In the genomic region with DNA sequence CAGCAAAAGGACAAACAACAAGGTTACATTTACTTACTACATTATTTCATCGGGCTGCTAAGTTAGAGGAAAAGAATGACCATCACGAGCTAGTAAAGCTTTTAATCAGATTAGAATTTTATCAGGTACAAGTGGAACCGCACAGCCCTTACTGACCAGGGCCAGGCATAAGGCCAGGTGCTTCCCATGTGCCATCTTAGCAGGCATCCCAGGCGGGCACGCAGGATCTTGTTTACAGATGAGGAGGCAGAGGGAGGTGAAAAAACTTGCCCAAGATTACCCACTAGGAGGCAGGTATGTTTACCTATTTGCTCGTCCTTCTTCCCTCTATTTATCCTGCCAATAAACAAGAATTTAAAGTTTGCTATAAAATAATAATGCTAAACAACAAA, we compare ENCODE assay signal across 11 cellular contexts. TPM values are rescaled to one million over a fixed set of nuclear protein-coding genes. Genes with fewer than 3 reads are reported as not detected.
DNase-seq lines count a peak whose midpoint lies in the region; ATAC-seq, FAIRE-seq and TF ChIP-seq lines count a peak whose summit lies in the region.
"Had no signal": no experiment of that assay in that cellular context is flagged by ENCODE, and none has a peak within 500 bp of the region (broad histone marks: within the 10 kb centered on the region; RNA-seq: fewer than 3 reads in every experiment).

No MANE protein-coding gene starts in this region.

- in situ Hi-C loops in GM12878 (cut with MboI), result no loop called here

- H3K9me3 ChIP-seq in GM12878 (replicated peaks; ENCODE audit: control insufficient read depth, insufficient read depth, low read length) (no peaks in the 10 kb centered on the region), trophoblast cell (ENCODE audit: insufficient read depth, low read depth, low read length) (peaks cover 2% of the 10 kb centered on the region)

- peak overlapping the region; percentile 69 for H3K4ac ChIP-seq in trophoblast cell (ENCODE audit: low read depth, low read length)

- H3K27me3 ChIP-seq in GM12878 (replicated peaks in 1 of 2; ENCODE audit: control insufficient read depth in 2 of 2, insufficient read depth in 2 of 2, low read length in 1 of 2), result no peaks in the 10 kb centered on the region
- H3K27me3 ChIP-seq in trophoblast cell (ENCODE audit: insufficient read depth, low read length), result no peaks in the 10 kb centered on the region

- no peak overlapping the region for H4K12ac ChIP-seq in trophoblast cell (ENCODE audit: low read depth, low read length)

- peak overlapping the region; percentile 37 for H3K27ac Mint-ChIP-seq in T-helper 2 cell treated with Interferon-gamma antibody and Interleukin-4, amounts not matched to agents 5 μg/mL and 100 μg/mL, for 36 hours

- H3K9me3 Mint-ChIP-seq in T-helper 2 cell treated with Interferon-gamma antibody and Interleukin-4, amounts not matched to agents 5 μg/mL and 100 μg/mL, for 36 hours, result no peaks in the 10 kb centered on the region

- BruUV-seq in GM12878 (replicated peaks; lab: Mats Ljungman, UMichigan), result no TSS peak

- peaks cover 64% of the 10 kb centered on the region for H3K36me3 Mint-ChIP-seq in T-helper 2 cell treated with Interferon-gamma antibody and Interleukin-4, amounts not matched to agents 5 μg/mL and 100 μg/mL, for 36 hours (ENCODE audit: low read depth)

- TF ChIP-seq EP300 in GM12878 (IDR thresholded peaks at IDR 0.05; ENCODE audit: borderline replicate concordance in 1 of 2, control insufficient read depth in 1 of 2, low read depth in 2 of 2, low read length in 2 of 2), result no peak

- H3K79me1 ChIP-seq in trophoblast cell (ENCODE audit: low read length), result peaks cover 5% of the 10 kb centered on the region

- H4K8ac ChIP-seq in trophoblast cell (ENCODE audit: low read depth, low read length), result no peak overlapping the region

- H2BK12ac ChIP-seq in trophoblast cell (ENCODE audit: low read length), result no peak overlapping the region

- H2AFZ ChIP-seq in GM12878 (ENCODE audit: control insufficient read depth, low read depth, low read length) (no peak overlapping the region), trophoblast cell (ENCODE audit: insufficient read depth, low read length, poor library complexity) (no peak overlapping the region)

- H3K27me3 Mint-ChIP-seq in T-helper 2 cell treated with Interferon-gamma antibody and Interleukin-4, amounts not matched to agents 5 μg/mL and 100 μg/mL, for 36 hours (ENCODE audit: low read depth), result no peaks in the 10 kb centered on the region

- H3K9ac ChIP-seq in GM12878 (ENCODE audit: control insufficient read depth, insufficient read depth, low read length) (peak overlapping the region; percentile 30; the same call in 1 of the 2 replicates), trophoblast cell (ENCODE audit: low read length) (no peak overlapping the region)

- FAIRE-seq in GM12878 (lab: Jason Lieb, UNC), result no peak

- H3K36me3 ChIP-seq in GM12878 (ENCODE audit: control insufficient read depth in 2 of 2, insufficient read depth in 2 of 2, low read length in 1 of 2) (peaks cover 4 to 16% of the 10 kb centered on the region in 2 experiments), trophoblast cell (ENCODE audit: control insufficient read depth in 1 of 2, insufficient read depth in 2 of 2, low read length in 2 of 2) (peaks cover 22 to 30% of the 10 kb centered on the region in 2 experiments)

- H3K27ac ChIP-seq in GM12878 (ENCODE audit: control insufficient read depth, insufficient read depth) (peak overlapping the region; percentile 72), trophoblast cell (ENCODE audit: low read depth, low read length) (no peak overlapping the region)

- intact Hi-C loops in GM12878 (cut with micrococcal nuclease; ENCODE audit: unreplicated experiment), result no loop called here
- intact Hi-C loops in head of caudate nucleus (cut with DNase I), result no loop called here

- no peak overlapping the region for H3K14ac ChIP-seq in trophoblast cell (ENCODE audit: low read length)

- CTCF ChIA-PET in GM12878 (lab: Yijun Ruan, JAX), result interaction anchor here (1.0 to 5.2 kb wide), 15 partner anchors 8 to 164 kb away, joined by 3 to 45 read pairs (median 5); partner anchors contain the start of gene EZR

- WGBS in GM12878 (ENCODE audit: insufficient coverage, insufficient replicate concordance, low lambda C conversion rate, missing lambda C conversion rate), result 16% methylated on average over 6 of the region's 6 CpGs
- no CpG with 5 or more reads among the region's 6 CpGs for WGBS in trophoblast cell (ENCODE audit: extremely low coverage, insufficient coverage, insufficient read length)

- H3K4me3 ChIP-seq in GM12878 (peak overlapping the region; percentile 50; the same call in 1 of the 2 replicates), trophoblast cell (ENCODE audit: low read depth, low read length) (no peak overlapping the region)

- H3K79me2 ChIP-seq in GM12878 (ENCODE audit: control insufficient read depth, insufficient read depth, low read length) (peaks cover 97% of the 10 kb centered on the region), trophoblast cell (ENCODE audit: control insufficient read depth, insufficient read depth, low read length, poor library complexity) (peaks cover 22% of the 10 kb centered on the region)

- ATAC-seq in HG03280 (IDR thresholded peaks at IDR 0.05; ENCODE audit: unreplicated experiment), result peak; percentile 17
- ATAC-seq in GM12878, result no peak

- 0 out of 6 replicates have a peak, but pooled peaks of 2 of the 3 experiments have one; percentile 1 to 16 for TF ChIP-seq CTCF in GM12878 (IDR thresholded peaks at IDR 0.05 in 2 of 3, conservative IDR thresholded peaks at IDR 0.05 in 1 of 3; ENCODE audit: control insufficient read depth in 2 of 3, extremely low read depth in 1 of 3, insufficient read depth in 1 of 3, low read depth in 3 of 3, low read length in 3 of 3)

- peaks cover 85% of the 10 kb centered on the region for H3K4me1 Mint-ChIP-seq in T-helper 2 cell treated with Interferon-gamma antibody and Interleukin-4, amounts not matched to agents 5 μg/mL and 100 μg/mL, for 36 hours (ENCODE audit: low read depth)

- TF ChIP-seq POLR2A in GM12878 (IDR thresholded peaks at IDR 0.05; ENCODE audit: low read depth, low read length), result no peak

- no peak overlapping the region for H3K23ac ChIP-seq in trophoblast cell (ENCODE audit: low read length)

- no peak for TF ChIP-seq RAD21 in GM12878 (IDR thresholded peaks at IDR 0.05; ENCODE audit: insufficient read depth, low read depth, low read length)

- H2BK5ac ChIP-seq in trophoblast cell (ENCODE audit: low read depth, low read length, poor library complexity), result no peak overlapping the region

- SMC1A ChIA-PET in GM12878 (lab: Charles Lee; ENCODE audit: uncharacterized antibody, unreplicated experiment), result interaction anchor here (0.7 to 5.6 kb wide), 20 partner anchors 9 to 299 kb away, joined by 3 to 73 read pairs (median 6); partner anchors contain the start of gene EZR

- no peak overlapping the region for H3K18ac ChIP-seq in trophoblast cell (ENCODE audit: low read length)

- H4K20me1 ChIP-seq in GM12878 (ENCODE audit: control insufficient read depth, insufficient read depth), result peaks cover 4% of the 10 kb centered on the region; the same call in 1 of the 2 replicates

- H3K4me2 ChIP-seq in GM12878 (ENCODE audit: control insufficient read depth, insufficient read depth) (peak overlapping the region; percentile 93), trophoblast cell (ENCODE audit: low read length) (no peak overlapping the region)

- no peak overlapping the region for H2AK5ac ChIP-seq in trophoblast cell (ENCODE audit: low read length)

- RAD21 ChIA-PET in GM12878 (lab: Charles Lee; ENCODE audit: unreplicated experiment), result interaction anchor here (1.1 to 4.1 kb wide), 11 partner anchors 9 to 93 kb away, joined by 3 to 36 read pairs (median 6); partner anchors contain the start of gene EZR

- no peak overlapping the region for H2BK120ac ChIP-seq in trophoblast cell (ENCODE audit: insufficient read depth, low read length, poor library complexity)

- POLR2A ChIA-PET in GM12878 (lab: Charles Lee), result interaction anchor here (0.5 to 3.5 kb wide), 10 partner anchors 8 to 1413 kb away, joined by 3 to 21 read pairs (median 5); no protein-coding TSS in a partner anchor

- DNase-seq in T-helper 2 cell treated with Interferon-gamma antibody and Interleukin-4, amounts not matched to agents 5 μg/mL and 100 μg/mL, for 36 hours (ENCODE audit: low spot score), result no peak
- no peak for DNase-seq in T-helper 2 cell
- no peak for DNase-seq in GM12878 (ENCODE audit: low read depth, low spot score)
- DNase-seq in trophoblast cell, result no peak
- DNase-seq in head of caudate nucleus, result no peak
- DNase-seq in HUDEP-2 (lab: John Stamatoyannopoulos, UW; ENCODE audit: unreplicated experiment in 76 of 76), result no peak
- DNase-seq in GM19238 (ENCODE audit: insufficient read length, low spot score), result no peak
- DNase-seq: activated CD4-positive, alpha-beta T cell treated with anti-CD3 and anti-CD28 coated beads for 1 hour; anterior cingulate cortex; KG1 had no signal

- H3K4me1 ChIP-seq in GM12878 (ENCODE audit: control insufficient read depth, insufficient read depth, low read length) (peaks cover 74% of the 10 kb centered on the region), trophoblast cell (ENCODE audit: control insufficient read depth in 1 of 2, insufficient read depth in 2 of 2, low read length in 2 of 2) (peaks cover 8 to 21% of the 10 kb centered on the region in 2 experiments)

- no peak overlapping the region for H3K4me3 Mint-ChIP-seq in T-helper 2 cell treated with Interferon-gamma antibody and Interleukin-4, amounts not matched to agents 5 μg/mL and 100 μg/mL, for 36 hours

- no peak overlapping the region for H4K91ac ChIP-seq in trophoblast cell (ENCODE audit: low read depth, low read length)

RNA-seq across cellular contexts. Expression of gene EZR, which starts 10.7 kb away (rescaled TPM):
- total RNA-seq in GM12878 (2013; cell fraction: nucleolus; rRNA removed), result 54.4 and 55.1 TPM in 2 replicates
- 189 and 200 TPM in 2 replicates for total RNA-seq in GM12878 (2014; rRNA removed)
- total RNA-seq in GM12878 (2014; rRNA removed; fragmentation: Illumina TruSeq; extraction: Trizol), result 155 and 160 TPM in 2 replicates
- total RNA-seq in GM12878 (2021), result 248 and 249 TPM in 2 replicates
- polyA plus RNA-seq in GM12878 (2011; ENCODE audit: low read depth), result 148 TPM
- polyA plus RNA-seq in GM12878 (2011; rRNA removed), result 93.4 and 128 TPM in 2 replicates
- polyA plus RNA-seq in GM12878 (2011; cell fraction: cytosol; rRNA removed), result 112 and 120 TPM in 2 replicates
- 120 and 221 TPM in 2 replicates for polyA plus RNA-seq in GM12878 (2011; cell fraction: nucleus; rRNA removed)
- polyA plus RNA-seq in GM12878 (2012), result 164 and 171 TPM in 2 replicates
- polyA plus RNA-seq in GM12878 (2014; fragmentation: Illumina TruSeq; extraction: Trizol), result 141 and 160 TPM in 2 replicates
- polyA plus RNA-seq in GM12878 (2014; fragmentation: Nextera tagmentation; extraction: Ambion mirVana), result 10 to 100 TPM; 79.1 to 98.6 TPM
- 162 and 171 TPM in 2 replicates for polyA plus RNA-seq in GM12878 (2014; rRNA removed)
- 100 to 1,000 TPM; 277 to 282 TPM for polyA plus RNA-seq in GM12878 (2016; fragmentation: Nextera tagmentation; extraction: Ambion mirVana)
- 93.4 and 100 TPM in 2 replicates for polyA minus RNA-seq in GM12878 (2011; rRNA and poly(A)+ RNA removed)
- polyA minus RNA-seq in GM12878 (2011; cell fraction: cytosol; rRNA and poly(A)+ RNA removed), result 46.6 and 47.4 TPM in 2 replicates
- polyA minus RNA-seq in GM12878 (2011; cell fraction: nucleus; rRNA and poly(A)+ RNA removed), result 24.4 and 59.1 TPM in 2 replicates
- 490 and 492 TPM in 2 replicates for polyA plus RNA-seq in trophoblast cell (2013)
